Comparison of ENCODE assay signal across 20 cellular contexts in genomic region chrX:44570524-44570923, GRCh38. TPM values are rescaled to one million over a fixed set of nuclear protein-coding genes. Genes with fewer than 3 reads are reported as not detected.
A peak's percentile ranks its signal among the peaks of the same experiment; 100 is the strongest.
DNase-seq lines count a peak whose midpoint lies in the region; ATAC-seq, FAIRE-seq and TF ChIP-seq lines count a peak whose summit lies in the region.
"Had no signal": no experiment of that assay in that cellular context is flagged by ENCODE, and none has a peak within 500 bp of the region (broad histone marks: within the 10 kb centered on the region; RNA-seq: fewer than 3 reads in every experiment).

No MANE protein-coding gene starts in this region.

- peak; percentile 94 for FAIRE-seq in A549 (lab: Jason Lieb, UNC)
- FAIRE-seq: TTC549 had no signal

- POLR2A ChIA-PET in A549 (lab: Yijun Ruan, JAX) = no interaction called here

- no peak overlapping the region for H3K4me2 ChIP-seq in A549

- H3K9me3 ChIP-seq in A549 = peaks cover 13% of the 10 kb centered on the region; the same call in 1 of the 3 replicates
- H3K9me3 ChIP-seq: SJCRH30 had no signal

- WGBS in A549 (ENCODE audit: missing lambda C conversion rate) = 74% methylated on average over 2 of the region's 2 CpGs

- DNase-seq in A549 (ENCODE audit: low read depth in 1 of 2, low spot score in 1 of 2) (peak in 1 of 2 experiments; percentile 11), amniotic epithelial cell (ENCODE audit: low read depth) (peak; percentile 5), fibroblast of pulmonary artery (ENCODE audit: low read depth) (peak; percentile 46), activated gamma-delta T cell treated with Interleukin-2 at 50 U/mL for 16 hours (no peak), NCI-H187 treated with DMSO at 0.1 percent for 48 hours (lab: John Stamatoyannopoulos, UW) (no peak), NCI-H1048 (lab: John Stamatoyannopoulos, UW) (no peak)
- DNase-seq in stimulated activated CD4-positive, alpha-beta T cell treated with anti-CD3 and anti-CD28 coated beads, Interleukin-4, amount 100 ng/mL, for 1 hour = no peak
- DNase-seq: activated CD4-positive, alpha-beta T cell treated with anti-CD3 and anti-CD28 coated beads, Interleukin-2, amount 50 U/mL, for 4 hours; amniotic stem cell; COR-L47; cortex of kidney; hippocampal formation; left lung; psoas muscle; SJCRH30; stimulated activated CD4-positive, alpha-beta T cell treated with anti-CD3 and anti-CD28 coated beads, Interleukin-15, amount 100 ng/mL, for 24 hours; substantia nigra had no signal

- no peak for TF ChIP-seq CTCF in A549 (IDR thresholded peaks at IDR 0.05)
- TF ChIP-seq CTCF in fibroblast of pulmonary artery (IDR thresholded peaks at IDR 0.05; ENCODE audit: low read length, missing control alignments) = no peak

- H3K27ac ChIP-seq in A549 = peak overlapping the region; percentile 45 to 68; a peak in 5 of 6 replicates
- H3K27ac ChIP-seq: esophagus muscularis mucosa, left lung, psoas muscle, SJCRH30 had no signal

- no peak for ATAC-seq in A549
- ATAC-seq in GM21723 (IDR thresholded peaks at IDR 0.05; ENCODE audit: unreplicated experiment) = peak; percentile 67
- ATAC-seq: left lung, psoas muscle had no signal

- H3K4me1 ChIP-seq in A549 = 0 out of 3 replicates have a peak, but pooled peaks cover 6% of the 10 kb centered on the region
- H3K4me1 ChIP-seq: esophagus muscularis mucosa, left lung, psoas muscle, SJCRH30 had no signal

- no peak for TF ChIP-seq POLR2A in A549 (IDR thresholded peaks at IDR 0.05; ENCODE audit: low read length)

- no peak for TF ChIP-seq EP300 in A549 (IDR thresholded peaks at IDR 0.05)

- CTCF ChIA-PET in A549 (lab: Yijun Ruan, JAX) = no interaction called here

- no peak for TF ChIP-seq RAD21 in A549 (conservative IDR thresholded peaks at IDR 0.05 in 1 of 2, IDR thresholded peaks at IDR 0.05 in 1 of 2)

- H3K4me3 ChIP-seq in A549 (no peak overlapping the region), fibroblast of pulmonary artery (replicated peaks; ENCODE audit: low read depth, low read length) (no peak overlapping the region)
- H3K4me3 ChIP-seq: esophagus muscularis mucosa, left lung, psoas muscle, SJCRH30 had no signal

TF ChIP-seq in A549, 52 proteins besides CTCF, POLR2A, EP300 and RAD21:
- TF ChIP-seq MAFK (IDR thresholded peaks at IDR 0.05; ENCODE audit: partially characterized antibody) = peak; percentile 88
- no peak for TF ChIP-seq TFCP2L1 (CRISPR knock-in tag; IDR thresholded peaks at IDR 0.05)
- peak; percentile 75 for TF ChIP-seq NFE2L2 (conservative IDR thresholded peaks at IDR 0.05; ENCODE audit: low read length)
- TF ChIP-seq REST (IDR thresholded peaks at IDR 0.05) = no peak
- no peak for TF ChIP-seq HEYL (CRISPR knock-in tag; IDR thresholded peaks at IDR 0.05)
- TF ChIP-seq FOSB (CRISPR knock-in tag; IDR thresholded peaks at IDR 0.05) = no peak
- no peak for TF ChIP-seq BHLHE40 (IDR thresholded peaks at IDR 0.05; ENCODE audit: low read depth, low read length)

RNA-seq across cellular contexts. Expression of gene FUNDC1, which starts 27.9 kb away (rescaled TPM):
- polyA plus RNA-seq in A549 (2011; rRNA removed) = 32.7 and 37.6 TPM in 2 replicates
- 14.3 and 15.7 TPM in 2 replicates for polyA plus RNA-seq in A549 (2012; cell fraction: cytosol; rRNA removed)
- polyA plus RNA-seq in A549 (2012; cell fraction: nucleus; rRNA removed) = 2.9 and 5.8 TPM in 2 replicates
- polyA plus RNA-seq in A549 (2017; fragmentation: RNase III; extraction: RNeasy Plus Mini Kit Qiagen cat#74134 plus additional on column Dnase treatment) = 37.4 to 39.6 TPM (median 38.8 TPM) in 3 replicates
- polyA minus RNA-seq in A549 (2011; rRNA and poly(A)+ RNA removed) = 3.6 and 3.8 TPM in 2 replicates

Comparison
In these comparisons a context has a peak if more than half of its experiments do, and no peak if none do; other contexts are left out.
1. DNase-seq: peak in amniotic epithelial cell (single experiment) and fibroblast of pulmonary artery (single experiment); none in stimulated activated CD4-positive, alpha-beta T cell treated with anti-CD3 and anti-CD28 coated beads, Interleukin-4, amount 100 ng/mL, for 1 hour (single experiment), activated gamma-delta T cell treated with Interleukin-2 at 50 U/mL for 16 hours (single experiment), NCI-H187 treated with DMSO at 0.1 percent for 48 hours (single experiment) and NCI-H1048 (single experiment).